Comparison of ENCODE assay signal across 8 cellular contexts in the genomic region with DNA sequence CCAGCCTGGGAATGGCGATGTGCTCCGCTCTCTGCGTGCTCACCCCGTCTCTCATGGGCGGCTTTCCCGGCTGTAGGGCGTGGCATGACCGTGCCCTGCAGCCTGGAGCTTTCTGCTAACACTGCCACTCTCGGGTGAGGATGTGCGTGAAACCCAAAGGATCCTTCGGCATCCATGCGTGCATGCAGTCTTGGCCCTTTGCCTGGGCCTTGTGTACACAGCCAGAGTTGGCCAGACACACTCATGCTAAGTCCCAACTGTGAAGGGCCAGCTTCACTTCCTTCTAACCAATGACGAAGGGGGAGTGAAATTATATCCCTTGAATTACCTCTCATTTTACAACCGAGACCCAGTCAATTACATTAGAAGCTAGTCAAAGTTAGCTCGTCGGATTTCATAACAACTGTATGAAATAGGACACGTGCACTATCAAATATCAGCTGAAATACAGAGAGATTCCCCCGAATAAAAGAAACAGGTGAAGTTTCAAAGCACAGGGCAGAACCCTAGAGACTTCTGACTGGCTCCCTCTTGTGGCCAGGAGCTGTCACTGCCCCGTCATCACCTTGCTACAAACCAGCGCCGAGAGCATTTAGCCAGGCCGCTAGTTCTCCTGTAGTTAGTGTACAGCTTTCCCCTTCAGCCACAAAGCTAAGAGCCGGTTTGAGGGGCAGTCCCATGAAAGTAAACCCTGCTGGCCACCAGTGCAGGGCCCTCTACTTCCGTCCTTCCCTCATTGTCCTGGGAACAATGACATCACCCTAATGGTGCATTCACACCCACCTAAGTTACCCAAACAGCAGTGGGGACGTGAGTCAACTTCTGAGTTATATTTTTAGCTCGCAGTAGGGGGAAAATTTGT.
DNase-seq lines count a peak whose midpoint lies in the region; ATAC-seq and TF ChIP-seq lines count a peak whose summit lies in the region.

No MANE protein-coding gene starts in this region.

- H3K4me3 ChIP-seq in BE2C (ENCODE audit: low read depth, low read length) (peak overlapping the region; percentile 6), coronary artery (peak overlapping the region; percentile 46), lower leg skin (ENCODE audit: low read depth, poor library complexity, severe bottlenecking) (no peak overlapping the region)

- intact Hi-C loops in lower leg skin (cut with DNase I; ENCODE audit: low total_unique reads), result loop anchor here (5.0 kb wide), 1 partner anchor 193 kb away; no protein-coding TSS in a partner anchor

- no peak for TF ChIP-seq POLR2A in lower leg skin (IDR thresholded peaks at IDR 0.05)

- DNase-seq in BE2C (peak; percentile 69), GM19238 (ENCODE audit: insufficient read length, low spot score) (peak; percentile 64), NCI-H226 (peak; percentile 12), coronary artery (ENCODE audit: low spot score) (no peak), lower leg skin (ENCODE audit: low spot score in 2 of 2) (peak; percentile 40 to 89)
- DNase-seq in activated CD4-positive, alpha-beta T cell treated with anti-CD3 and anti-CD28 coated beads for 24 hours (ENCODE audit: low read depth in 2 of 2), result peak; percentile 61 to 62
- peak; percentile 30 for DNase-seq in stimulated activated CD8-positive, alpha-beta memory T cell treated with anti-CD3 and anti-CD28 coated beads, Interleukin-12 subunit alpha, Interleukin-12 subunit beta, amount 100 ng/mL, for 4 hours (ENCODE audit: low read depth)

- 34 to 40% methylated on average over 24 to 26 of the region's 26 CpGs for WGBS in lower leg skin, 2 donors

- no peak overlapping the region for H3K27ac ChIP-seq in coronary artery

- no peaks in the 10 kb centered on the region for H3K36me3 ChIP-seq in BE2C

- no peaks in the 10 kb centered on the region for H3K9me3 ChIP-seq in BE2C

- TF ChIP-seq CTCF in BE2C (IDR thresholded peaks at IDR 0.05; ENCODE audit: low read depth, low read length) (peak; percentile 99), coronary artery (IDR thresholded peaks at IDR 0.05) (peak; percentile 73), lower leg skin (IDR thresholded peaks at IDR 0.05) (peak in 1 of 3 donors; percentile 47)

- peak; percentile 84 for ATAC-seq in HG03196 (IDR thresholded peaks at IDR 0.05; ENCODE audit: unreplicated experiment)

- no peaks in the 10 kb centered on the region for H3K4me1 ChIP-seq in BE2C

- peaks cover 25% of the 10 kb centered on the region for H3K27me3 ChIP-seq in BE2C
